ENCODE assay signal across 8 cellular contexts in genomic region chr9:131762356-131762932, GRCh38. TPM values are rescaled to one million over a fixed set of nuclear protein-coding genes. Genes with fewer than 3 reads are reported as not detected.
A peak's percentile ranks its signal among the peaks of the same experiment; 100 is the strongest.
DNase-seq lines count a peak whose midpoint lies in the region; ATAC-seq and TF ChIP-seq lines count a peak whose summit lies in the region.

No MANE protein-coding gene starts in this region.

- H3K9ac ChIP-seq in OCI-LY1 (ENCODE audit: low read length) = no peak overlapping the region

- H3K27me3 ChIP-seq in Caco-2 (replicated peaks; ENCODE audit: control insufficient read depth, insufficient read depth, low read length) (no peaks in the 10 kb centered on the region), OCI-LY1 (ENCODE audit: insufficient read depth, low read length) (no peaks in the 10 kb centered on the region; the same call in 1 of the 2 replicates)

- peak overlapping the region; percentile 29; the same call in 1 of the 2 replicates for H3K4me2 ChIP-seq in OCI-LY1 (ENCODE audit: low read length)

- CTCF ChIA-PET in Caco-2 (lab: Charles Lee) = interaction anchor here (0.8 to 1.8 kb wide), 3 partner anchors 226 to 479 kb away, joined by 3 to 8 read pairs (median 5); no protein-coding TSS in a partner anchor

- H3K4me3 ChIP-seq in Caco-2 (ENCODE audit: low read depth, low read length) (no peak overlapping the region), OCI-LY1 (ENCODE audit: low read depth, low read length, poor library complexity, severe bottlenecking) (no peak overlapping the region)

- ATAC-seq in HG03432 (IDR thresholded peaks at IDR 0.05; ENCODE audit: unreplicated experiment) = peak; percentile 63
- ATAC-seq in esophagus mucosa = peak; percentile 88
- peak; percentile 92 to 96 for ATAC-seq in naive B cell (ENCODE audit: low read depth in 2 of 2)
- no peak for ATAC-seq in HG03460 (IDR thresholded peaks at IDR 0.05; ENCODE audit: unreplicated experiment)

- peaks cover 4% of the 10 kb centered on the region for H3K4me1 ChIP-seq in Caco-2
- H3K4me1 ChIP-seq in OCI-LY1 (ENCODE audit: insufficient read depth, low read length, severe bottlenecking) = no peaks in the 10 kb centered on the region

- H2AFZ ChIP-seq in OCI-LY1 (ENCODE audit: low read length) = no peak overlapping the region

- peak; percentile 70 to 88 for DNase-seq in Caco-2
- peak; percentile 74 for DNase-seq in activated T-cell treated with anti-CD3 and anti-CD28 coated beads for 1 hour (ENCODE audit: low read depth)
- peak; percentile 70 for DNase-seq in naive B cell
- DNase-seq in stimulated activated CD8-positive, alpha-beta memory T cell treated with anti-CD3 and anti-CD28 coated beads, Interleukin-7, amount 100 ng/mL, for 48 hours (ENCODE audit: extremely low read depth in 1 of 2, low read depth in 1 of 2) = peak; percentile 57 to 63

- no TSS peak for BruUV-seq in Caco-2 (replicated peaks; lab: Mats Ljungman, UMichigan)

- H3K9me3 Mint-ChIP-seq in Caco-2 (ENCODE audit: unreplicated experiment) (no peaks in the 10 kb centered on the region), naive B cell (no peaks in the 10 kb centered on the region)

- H3F3A ChIP-seq in OCI-LY1 (ENCODE audit: insufficient read depth, low read length) = no peaks in the 10 kb centered on the region

- H3K36me3 Mint-ChIP-seq in Caco-2 (ENCODE audit: insufficient read depth, unreplicated experiment) (no peaks in the 10 kb centered on the region), naive B cell (no peaks in the 10 kb centered on the region)

- H3K27ac Mint-ChIP-seq in Caco-2 (ENCODE audit: unreplicated experiment) (no peak overlapping the region), naive B cell (no peak overlapping the region)

- H3K4me3 Mint-ChIP-seq in Caco-2 (ENCODE audit: unreplicated experiment) = no peak overlapping the region
- H3K4me3 Mint-ChIP-seq in naive B cell = no peak overlapping the region

- H3K9me2 ChIP-seq in OCI-LY1 (ENCODE audit: low read depth, low read length) = no peaks in the 10 kb centered on the region

- intact Hi-C loops in Caco-2 (cut with micrococcal nuclease; ENCODE audit: unreplicated experiment) = loop anchor here (1.0 to 5.0 kb wide), 4 partner anchors 192 to 506 kb away; no protein-coding TSS in a partner anchor

- H3K27ac ChIP-seq in OCI-LY1 (ENCODE audit: low read depth, low read length, poor library complexity, severe bottlenecking) = no peak overlapping the region

- H3K27me3 Mint-ChIP-seq in Caco-2 (ENCODE audit: insufficient read depth, unreplicated experiment) (peaks cover 7% of the 10 kb centered on the region), naive B cell (peaks cover 23 to 33% (median 25%) of the 10 kb centered on the region in 3 donors)

- no peaks in the 10 kb centered on the region for H4K20me1 ChIP-seq in OCI-LY1 (ENCODE audit: insufficient read depth, low read length)

- H3K4me1 Mint-ChIP-seq in Caco-2 (ENCODE audit: low read depth, unreplicated experiment) (no peaks in the 10 kb centered on the region), naive B cell (peaks cover 0 to 3% (median 0%) of the 10 kb centered on the region in 3 donors)

- H3K36me3 ChIP-seq in Caco-2 (ENCODE audit: control insufficient read depth, insufficient read depth, low read length) (no peaks in the 10 kb centered on the region), OCI-LY1 (ENCODE audit: insufficient read depth, low read length) (no peaks in the 10 kb centered on the region)

- POLR2A ChIA-PET in Caco-2 (lab: Charles Lee) = no interaction called here

- TF ChIP-seq CTCF in Caco-2 (IDR thresholded peaks at IDR 0.05; ENCODE audit: insufficient read depth in 1 of 2, low read depth in 1 of 2, low read length in 1 of 2, severe bottlenecking in 1 of 2, unreplicated experiment in 1 of 2) = peak; percentile 85 to 92
- TF ChIP-seq CTCF in OCI-LY1 (IDR thresholded peaks at IDR 0.05; ENCODE audit: low read length) = peak; percentile 77

- no peaks in the 10 kb centered on the region for H3K79me2 ChIP-seq in OCI-LY1 (ENCODE audit: insufficient read depth, low read length)

- no peaks in the 10 kb centered on the region for H3K9me3 ChIP-seq in Caco-2
- H3K9me3 ChIP-seq in OCI-LY1 (ENCODE audit: low read length) = no peaks in the 10 kb centered on the region

RNA-seq across cellular contexts. Expression of gene RAPGEF1, which starts 22.6 kb away (rescaled TPM):
- 71.5 and 75.4 TPM in 2 replicates for total RNA-seq in Caco-2 (2022)
- 21.0 TPM for total RNA-seq in esophagus mucosa
- 10 to 100 TPM in 2 of 6 donors, 1 to 10 TPM in 4; 3.4 to 21.1 (median 7.9) TPM for polyA plus RNA-seq in naive B cell (ENCODE audit: low read depth in 6 of 6)
